ENCODE assay signal across 8 cellular contexts in the genomic region with DNA sequence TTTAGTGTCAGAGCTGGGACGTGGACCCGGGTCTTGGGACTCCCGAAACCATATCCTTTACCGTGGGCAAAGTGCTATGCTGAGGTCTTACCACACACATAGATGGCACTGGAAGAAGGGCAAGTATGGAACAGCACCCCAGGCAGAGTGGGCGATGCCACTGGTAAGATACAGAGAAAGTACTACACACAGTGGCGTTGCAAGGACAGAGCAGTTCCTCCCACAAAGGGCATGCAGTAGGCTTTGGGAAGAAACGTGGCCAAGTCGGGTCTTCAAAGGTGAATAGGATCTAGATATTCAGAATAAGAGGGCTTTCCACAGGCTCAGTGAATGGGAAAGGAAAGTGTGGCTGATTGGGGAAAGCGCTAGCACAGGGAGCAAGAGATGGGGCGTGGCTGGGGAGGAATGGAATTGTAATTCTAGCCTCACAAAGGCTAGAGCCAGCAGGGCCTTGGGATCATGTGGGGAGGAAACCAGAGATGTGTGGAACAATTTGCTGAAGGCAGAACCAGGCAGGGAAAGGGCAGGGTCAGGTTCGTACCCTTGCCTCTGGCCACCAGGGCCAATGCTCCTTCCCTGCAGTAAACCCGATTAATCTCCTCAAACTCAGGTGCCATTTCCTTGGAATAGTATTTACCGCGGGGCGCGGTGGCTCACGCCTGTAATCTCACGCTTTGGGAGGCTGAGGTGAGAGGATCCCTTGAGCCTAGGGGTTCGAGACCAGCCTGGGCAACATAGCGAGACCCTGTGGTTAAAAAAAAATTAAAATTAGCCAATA. TPM values are rescaled to one million over a fixed set of nuclear protein-coding genes. Genes with fewer than 3 reads are reported as not detected.
A peak's percentile ranks its signal among the peaks of the same experiment; 100 is the strongest.
DNase-seq lines count a peak whose midpoint lies in the region; ATAC-seq, FAIRE-seq and TF ChIP-seq lines count a peak whose summit lies in the region.

No MANE protein-coding gene starts in this region.

- H3K36me3 Mint-ChIP-seq in CD4-positive, alpha-beta T cell (ENCODE audit: low read depth): peaks cover 14% of the 10 kb centered on the region

- peaks cover 12% of the 10 kb centered on the region; the same call in 2 of the 3 replicates for H3K79me2 ChIP-seq in K562 (ENCODE audit: control insufficient read depth, insufficient read depth, low read length)

- intact Hi-C loops in CD4-positive, alpha-beta T cell (cut with DNase I, micrococcal nuclease): no loop called here
- intact Hi-C loops in K562 (cut with micrococcal nuclease): no loop called here
- intact Hi-C loops in kidney (cut with DNase I): no loop called here

- peak overlapping the region; percentile 89 for H2AFZ ChIP-seq in K562 (ENCODE audit: low read depth, low read length)

- no peak for DNase-seq in CD4-positive, alpha-beta T cell
- peak; percentile 83 for DNase-seq in LHCN-M2 (ENCODE audit: low read depth)
- peak in 3 of 4 experiments; percentile 28 to 79 (median 50) for DNase-seq in K562 (ENCODE audit: extremely low read depth in 1 of 4, low spot score in 3 of 4)
- no peak for DNase-seq in kidney
- peak in 9 of 49 donors; percentile 36 to 71 (median 49) for DNase-seq in substantia nigra (lab: John Stamatoyannopoulos, UW)
- no peak for DNase-seq in central memory CD4-positive, alpha-beta T cell

- in situ Hi-C loops in K562 (cut with MboI): loop anchor here (5.0 kb wide), 1 partner anchor 36 kb away; a partner anchor contains a TSS

- no peak for TF ChIP-seq RAD21 in K562 (CRISPR knock-in tag; conservative IDR thresholded peaks at IDR 0.05 in 1 of 2, IDR thresholded peaks at IDR 0.05 in 1 of 2)

- TF ChIP-seq EP300 in K562 (IDR thresholded peaks at IDR 0.05; ENCODE audit: low read length): 0 out of 2 replicates have a peak, but pooled peaks have one; percentile 16

- 11% methylated on average over 20 of the region's 20 CpGs for WGBS in K562 (ENCODE audit: insufficient coverage, low coverage, missing lambda C conversion rate)

- TF ChIP-seq POLR2A in K562 (conservative IDR thresholded peaks at IDR 0.05): no peak

- peak overlapping the region; percentile 96 for H3K4me2 ChIP-seq in K562 (ENCODE audit: insufficient read depth, low read length)

- H3K27ac ChIP-seq in CD4-positive, alpha-beta T cell (ENCODE audit: low read depth, low read length): peak overlapping the region; percentile 99
- H3K27ac ChIP-seq in K562 (ENCODE audit: extremely low read depth, low read depth, low read length): peak overlapping the region; percentile 100
- peak overlapping the region; percentile 94 to 100 for H3K27ac ChIP-seq in kidney (ENCODE audit: low read depth in 2 of 2, low read length in 2 of 2)
- peak overlapping the region; percentile 99 for H3K27ac ChIP-seq in substantia nigra (ENCODE audit: low read depth, low read length, poor library complexity, severe bottlenecking)

- BruUV-seq in K562 (replicated peaks; lab: Mats Ljungman, UMichigan): TSS peak; percentile 77

- H3K9me1 ChIP-seq in K562 (ENCODE audit: control insufficient read depth, insufficient read depth, low read length): no peaks in the 10 kb centered on the region

- H3K9me3 Mint-ChIP-seq in CD4-positive, alpha-beta T cell: no peaks in the 10 kb centered on the region

- no peaks in the 10 kb centered on the region for H3K9me3 ChIP-seq in CD4-positive, alpha-beta T cell (ENCODE audit: control insufficient read depth, low read length)
- H3K9me3 ChIP-seq in K562 (replicated peaks; ENCODE audit: control insufficient read depth, insufficient read depth, low read depth, low read length): no peaks in the 10 kb centered on the region
- H3K9me3 ChIP-seq in kidney (ENCODE audit: control insufficient read depth in 1 of 2, low read length in 2 of 2): no peaks in the 10 kb centered on the region

- H3K9ac ChIP-seq in K562 (ENCODE audit: insufficient read depth in 1 of 2, low read depth in 2 of 2, low read length in 2 of 2): peak overlapping the region; percentile 99 to 100
- H3K9ac ChIP-seq in kidney (ENCODE audit: low read length in 2 of 2): peak overlapping the region; percentile 17 to 92

- H3K4me1 ChIP-seq in K562 (replicated peaks in 1 of 2; ENCODE audit: control insufficient read depth in 2 of 2, insufficient read depth in 2 of 2, low read length in 2 of 2) (peaks cover 58 to 61% of the 10 kb centered on the region in 2 experiments), kidney (ENCODE audit: control insufficient read depth in 1 of 2, insufficient read depth in 1 of 2, low read depth in 1 of 2, low read length in 2 of 2) (peaks cover 0 to 22% of the 10 kb centered on the region in 2 donors)

- H3K4me3 ChIP-seq in K562: peak overlapping the region; percentile 61
- peak overlapping the region in 1 of 2 donors; percentile 70 for H3K4me3 ChIP-seq in kidney (ENCODE audit: low read length in 2 of 2)

- H3K27me3 Mint-ChIP-seq in CD4-positive, alpha-beta T cell: no peaks in the 10 kb centered on the region

- H3K27ac Mint-ChIP-seq in CD4-positive, alpha-beta T cell: peak overlapping the region; percentile 99

- H3K36me3 ChIP-seq in K562 (ENCODE audit: control insufficient read depth, insufficient read depth, low read length) (no peaks in the 10 kb centered on the region), kidney (ENCODE audit: control insufficient read depth in 1 of 2, insufficient read depth in 2 of 2, low read length in 2 of 2) (no peaks in the 10 kb centered on the region)

- POLR2A ChIA-PET in CD4-positive, alpha-beta T cell (lab: Charles Lee): interaction anchor here (0.9 to 9.1 kb wide), 17 partner anchors 11 to 209 kb away, joined by 3 to 657 read pairs (median 22); a partner anchor contains a TSS
- POLR2A ChIA-PET in K562 (lab: Yijun Ruan, JAX): interaction anchor here (0.6 to 3.3 kb wide), 13 partner anchors 8 to 737 kb away, joined by 3 to 74 read pairs (median 4); a partner anchor contains a TSS

- peaks cover 82% of the 10 kb centered on the region for H3K4me1 Mint-ChIP-seq in CD4-positive, alpha-beta T cell (ENCODE audit: low read depth)

- CTCF ChIA-PET in CD4-positive, alpha-beta T cell (lab: Charles Lee): interaction anchor here (1.0 to 3.4 kb wide), 8 partner anchors 11 to 53 kb away, joined by 3 to 23 read pairs (median 6); no protein-coding TSS in a partner anchor
- CTCF ChIA-PET in K562 (lab: Yijun Ruan, JAX; ENCODE audit: low intra/inter-chr PET ratio): no interaction called here

- peak; percentile 56 for FAIRE-seq in K562 (lab: Jason Lieb, UNC)
- FAIRE-seq in kidney (lab: Jason Lieb, UNC): no peak

- no peak for TF ChIP-seq CTCF in CD4-positive, alpha-beta T cell (IDR thresholded peaks at IDR 0.05)
- TF ChIP-seq CTCF in K562 (IDR thresholded peaks at IDR 0.05 in 2 of 3, conservative IDR thresholded peaks at IDR 0.05 in 1 of 3; ENCODE audit: insufficient read depth in 2 of 3, low read depth in 1 of 3, low read length in 3 of 3) (no peak), kidney (IDR thresholded peaks at IDR 0.05; ENCODE audit: borderline replicate concordance, extremely low read depth, insufficient read depth) (no peak)

- H3K4me3 Mint-ChIP-seq in CD4-positive, alpha-beta T cell: peak overlapping the region; percentile 93

- H4K20me1 ChIP-seq in K562 (replicated peaks; ENCODE audit: control insufficient read depth, insufficient read depth, low read length): no peaks in the 10 kb centered on the region

- no peak for ATAC-seq in CD4-positive, alpha-beta T cell (ENCODE audit: poor library complexity)
- ATAC-seq in K562 (peak; percentile 17), GM18909 (IDR thresholded peaks at IDR 0.05; ENCODE audit: poor library complexity, unreplicated experiment) (no peak), GM19328 (IDR thresholded peaks at IDR 0.05; ENCODE audit: unreplicated experiment) (no peak)

- no peaks in the 10 kb centered on the region for H3K27me3 ChIP-seq in CD4-positive, alpha-beta T cell (ENCODE audit: control insufficient read depth, insufficient read depth, low read length)
- H3K27me3 ChIP-seq in K562 (ENCODE audit: control insufficient read depth in 2 of 2, insufficient read depth in 2 of 2, low read length in 2 of 2): no peaks in the 10 kb centered on the region

RNA-seq across cellular contexts. Expression of a gene that starts 36.0 kb away (rescaled TPM):
- total RNA-seq in CD4-positive, alpha-beta T cell: 100 to 1,000 TPM; 228 to 233 TPM
- total RNA-seq in LHCN-M2 (2014; rRNA removed): 39.0 and 49.7 TPM in 2 replicates
- 313 TPM for polyA plus RNA-seq in LHCN-M2 (2012)
- total RNA-seq in K562 (2011; cell fraction: chromatin; rRNA removed; ENCODE audit: low replicate concordance): 30.2 and 53.7 TPM in 2 replicates
- total RNA-seq in K562 (2011; cell fraction: nucleolus; rRNA removed): 60.7 and 63.0 TPM in 2 replicates
- 58.0 and 69.2 TPM in 2 replicates for total RNA-seq in K562 (2011; cell fraction: nucleoplasm; rRNA removed)
- total RNA-seq in K562 (2014; rRNA removed): 78.1 and 99.4 TPM in 2 replicates
- 58.9 and 61.9 TPM in 2 replicates for total RNA-seq in K562 (2014; rRNA removed; fragmentation: Illumina TruSeq; extraction: Trizol)
- 72.5 and 76.0 TPM in 2 replicates for total RNA-seq in K562 (2015; rRNA removed; fragmentation: Illumina TruSeq; extraction: Trizol)
- 407 and 420 TPM in 2 replicates for total RNA-seq in K562 (2021)
- 122 and 123 TPM in 2 replicates for polyA plus RNA-seq in K562 (2011; rRNA removed)
- polyA plus RNA-seq in K562 (2011; cell fraction: cytosol; rRNA removed): 131 and 249 TPM in 2 replicates
- polyA plus RNA-seq in K562 (2011; cell fraction: nucleus; rRNA removed): 78.5 and 114 TPM in 2 replicates
- polyA plus RNA-seq in K562 (2012): 431 TPM in 2 replicates
- polyA plus RNA-seq in K562 (2014; fragmentation: Illumina TruSeq; extraction: Trizol): 347 and 391 TPM in 2 replicates
- 10 to 100 TPM; 19.2 to 23.9 TPM for polyA plus RNA-seq in K562 (2014; fragmentation: Nextera tagmentation; extraction: Ambion mirVana)
- 212 and 227 TPM in 2 replicates for polyA plus RNA-seq in K562 (2014; rRNA removed)
- 55.6 and 69.8 TPM in 2 replicates for polyA minus RNA-seq in K562 (2011; rRNA and poly(A)+ RNA removed)
- 92.3 and 95.3 TPM in 2 replicates for polyA minus RNA-seq in K562 (2011; cell fraction: cytosol; rRNA and poly(A)+ RNA removed)
- polyA minus RNA-seq in K562 (2011; cell fraction: nucleus; rRNA and poly(A)+ RNA removed): 36.1 and 36.7 TPM in 2 replicates
- total RNA-seq in kidney: 298 TPM
- 224 TPM for polyA plus RNA-seq in kidney (ENCODE audit: insufficient read depth, low read depth, low replicate concordance)

Comparison
In these comparisons a context has a peak if more than half of its experiments do, and no peak if none do; other contexts are left out.
1. DNase-seq: peak in LHCN-M2 (single experiment) and K562 (3 of 4); none in CD4-positive, alpha-beta T cell (0 of 10), kidney (single experiment) and central memory CD4-positive, alpha-beta T cell (single experiment).
2. Peak in every context shown above with its lines, with median percentiles within 50 percentile points of each other: H3K27ac ChIP-seq.